9 cellular contexts compared by ENCODE assay signal in genomic region chr10:1054684-1055083, GRCh38. TPM values are rescaled to one million over a fixed set of nuclear protein-coding genes. Genes with fewer than 3 reads are reported as not detected.
DNase-seq lines count a peak whose midpoint lies in the region; ATAC-seq and TF ChIP-seq lines count a peak whose summit lies in the region.
"Had no signal": no experiment of that assay in that cellular context is flagged by ENCODE, and none has a peak within 500 bp of the region (broad histone marks: within the 10 kb centered on the region; RNA-seq: fewer than 3 reads in every experiment).

No MANE protein-coding gene starts in this region.

- DNase-seq in AG10803 (ENCODE audit: low read depth): no peak
- DNase-seq in adipocyte (ENCODE audit: low read depth): no peak
- no peak for DNase-seq in NCI-H345 (lab: John Stamatoyannopoulos, UW)
- no peak for DNase-seq in NCI-H1105 (lab: John Stamatoyannopoulos, UW)
- DNase-seq in sciatic nerve (ENCODE audit: low spot score): no peak
- DNase-seq: NCI-H226 had no signal

- no peak for TF ChIP-seq CTCF in AG10803 (conservative IDR thresholded peaks at IDR 0.05; ENCODE audit: low read length)
- no peak for TF ChIP-seq CTCF in HEK293 (tag by site-specific recombination; IDR thresholded peaks at IDR 0.05)

- intact Hi-C loops in sciatic nerve (cut with DNase I): no loop called here

- peaks cover 9% of the 10 kb centered on the region for H3K4me1 ChIP-seq in HEK293 (ENCODE audit: control insufficient read depth, insufficient read depth, low read length)
- H3K4me1 ChIP-seq in adipocyte (ENCODE audit: control insufficient read depth, insufficient read depth, low read length): peaks cover 42% of the 10 kb centered on the region
- H3K4me1 ChIP-seq in mesodermal cell (ENCODE audit: control insufficient read depth, insufficient read depth, low read length, poor library complexity, severe bottlenecking): peaks cover 21% of the 10 kb centered on the region

- CTCF ChIA-PET in HEK293 (lab: Yijun Ruan, JAX): no interaction called here

- POLR2A ChIA-PET in HEK293 (lab: Yijun Ruan, JAX): no interaction called here

- no peaks in the 10 kb centered on the region for H3K27me3 ChIP-seq in adipocyte (replicated peaks; ENCODE audit: control insufficient read depth, insufficient read depth, low read length)

- H3K4me3 ChIP-seq in AG10803 (ENCODE audit: low read length) (peak overlapping the region; percentile 6; the same call in 1 of the 2 replicates), HEK293 (ENCODE audit: low read depth, low read length) (peak overlapping the region; percentile 18), adipocyte (ENCODE audit: low read length) (peak overlapping the region; percentile 99), mesodermal cell (ENCODE audit: extremely low read depth, insufficient read depth, low read length, poor library complexity, severe bottlenecking) (peak overlapping the region; percentile 99)

- WGBS in mesodermal cell (ENCODE audit: insufficient coverage in 2 of 2), 2 experiments: 89 to 91% methylated on average over 5 to 6 of the region's 6 CpGs

- H3K36me3 ChIP-seq in HEK293 (ENCODE audit: control insufficient read depth in 2 of 2, insufficient read depth in 1 of 2, low read length in 2 of 2) (peaks cover 0 to 45% of the 10 kb centered on the region in 2 experiments), adipocyte (ENCODE audit: control insufficient read depth, insufficient read depth, low read length, severe bottlenecking) (peaks cover 26% of the 10 kb centered on the region), mesodermal cell (ENCODE audit: control insufficient read depth, insufficient read depth, low read length) (peaks cover 45% of the 10 kb centered on the region)

- H3K27ac ChIP-seq in HEK293 (ENCODE audit: extremely low read depth, low read depth, low read length) (no peak overlapping the region), mesodermal cell (ENCODE audit: low read depth, low read length, severe bottlenecking) (no peak overlapping the region)

- peak overlapping the region; percentile 99 for H3K9ac ChIP-seq in adipocyte (ENCODE audit: low read length)

- no peak for ATAC-seq in activated CD4-positive, CD25-positive, alpha-beta regulatory T cell treated with anti-CD3 and anti-CD28 coated beads, Interleukin-2, amount 50 U/mL, for 24 hours
- no peak for ATAC-seq in sciatic nerve

- H3K9me3 ChIP-seq in HEK293 (ENCODE audit: control insufficient read depth, insufficient read depth, low read depth, low read length) (no peaks in the 10 kb centered on the region), adipocyte (ENCODE audit: control insufficient read depth, low read length) (no peaks in the 10 kb centered on the region), mesodermal cell (ENCODE audit: control insufficient read depth, low read length) (no peaks in the 10 kb centered on the region)

TF ChIP-seq in HEK293, 187 proteins besides CTCF, POLR2A, EP300 and RAD21 (continues in another document):
- TF ChIP-seq PRDM10 (tag by site-specific recombination; IDR thresholded peaks at IDR 0.05) (peak; percentile 67), ZIC2 (tag by site-specific recombination; IDR thresholded peaks at IDR 0.05) (no peak), ZNF610 (tag by site-specific recombination; IDR thresholded peaks at IDR 0.05; ENCODE audit: borderline replicate concordance) (no peak), ZNF335 (tag by site-specific recombination; conservative IDR thresholded peaks at IDR 0.05) (0 out of 2 replicates have a peak, but pooled peaks have one; percentile 17), ZNF561 (tag by site-specific recombination; IDR thresholded peaks at IDR 0.05; ENCODE audit: borderline replicate concordance) (0 out of 2 replicates have a peak, but pooled peaks have one; percentile 46), ZNF558 (tag by site-specific recombination; IDR thresholded peaks at IDR 0.05) (peak; percentile 32; the same call in 1 of the 2 replicates), ZNF529 (tag by site-specific recombination; IDR thresholded peaks at IDR 0.05; ENCODE audit: insufficient replicate concordance) (no peak), ZNF221 (tag by site-specific recombination; IDR thresholded peaks at IDR 0.05; ENCODE audit: borderline replicate concordance) (no peak), ZSCAN30 (tag by site-specific recombination; IDR thresholded peaks at IDR 0.05) (no peak), ZNF10 (tag by site-specific recombination; IDR thresholded peaks at IDR 0.05) (no peak), ZNF600 (tag by site-specific recombination; IDR thresholded peaks at IDR 0.05) (peak; percentile 76; the same call in 1 of the 2 replicates), ZNF621 (tag by site-specific recombination; IDR thresholded peaks at IDR 0.05) (no peak), ZEB2 (tag by site-specific recombination; IDR thresholded peaks at IDR 0.05) (peak; percentile 88), KLF16 (tag by site-specific recombination; IDR thresholded peaks at IDR 0.05) (0 out of 2 replicates have a peak, but pooled peaks have one; percentile 30), SP7 (tag by site-specific recombination; IDR thresholded peaks at IDR 0.05) (peak; percentile 67), ZBTB26 (tag by site-specific recombination; optimal IDR thresholded peaks at IDR 0.05) (peak; percentile 23), WT1 (tag by site-specific recombination; IDR thresholded peaks at IDR 0.05) (peak; percentile 36; the same call in 1 of the 2 replicates), TRIM28 (IDR thresholded peaks at IDR 0.05; ENCODE audit: borderline replicate concordance, low read length) (no peak)
- TF ChIP-seq, protein P1, sequence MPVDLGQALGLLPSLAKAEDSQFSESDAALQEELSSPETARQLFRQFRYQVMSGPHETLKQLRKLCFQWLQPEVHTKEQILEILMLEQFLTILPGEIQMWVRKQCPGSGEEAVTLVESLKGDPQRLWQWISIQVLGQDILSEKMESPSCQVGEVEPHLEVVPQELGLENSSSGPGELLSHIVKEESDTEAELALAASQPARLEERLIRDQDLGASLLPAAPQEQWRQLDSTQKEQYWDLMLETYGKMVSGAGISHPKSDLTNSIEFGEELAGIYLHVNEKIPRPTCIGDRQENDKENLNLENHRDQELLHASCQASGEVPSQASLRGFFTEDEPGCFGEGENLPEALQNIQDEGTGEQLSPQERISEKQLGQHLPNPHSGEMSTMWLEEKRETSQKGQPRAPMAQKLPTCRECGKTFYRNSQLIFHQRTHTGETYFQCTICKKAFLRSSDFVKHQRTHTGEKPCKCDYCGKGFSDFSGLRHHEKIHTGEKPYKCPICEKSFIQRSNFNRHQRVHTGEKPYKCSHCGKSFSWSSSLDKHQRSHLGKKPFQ (tag by site-specific recombination; IDR thresholded peaks at IDR 0.05): no peak

RNA-seq across cellular contexts. Expression of gene WDR37, which starts 1.5 kb away (rescaled TPM):
- polyA plus RNA-seq in mesodermal cell (2013, experiment 1 of 2): 14.6 TPM
- 12.2 TPM for polyA plus RNA-seq in mesodermal cell (2013, experiment 2 of 2)
- 20.5 TPM for total RNA-seq in sciatic nerve

RNA-seq across cellular contexts. Expression of gene IDI1, which starts 5.8 kb away (rescaled TPM):
- polyA plus RNA-seq in mesodermal cell (2013, experiment 1 of 2): 172 TPM
- 191 TPM for polyA plus RNA-seq in mesodermal cell (2013, experiment 2 of 2)
- total RNA-seq in sciatic nerve: 60.9 TPM

RNA-seq across cellular contexts. Expression of gene IDI2, which starts 29.0 kb away (rescaled TPM):
- polyA plus RNA-seq in mesodermal cell (2013, experiment 1 of 2): not detected
- not detected for polyA plus RNA-seq in mesodermal cell (2013, experiment 2 of 2)
- not detected for total RNA-seq in sciatic nerve

Comparison
In these comparisons a context has a peak if more than half of its experiments do, and no peak if none do; other contexts are left out.
1. H3K4me3 ChIP-seq: peak in every context shown above with its lines; median percentile 99 in adipocyte; 99 in mesodermal cell; 18 in HEK293; 6 in AG10803.